2 cellular contexts compared by ENCODE assay signal in genomic region chr18:51007787-51008134, GRCh38.
TF ChIP-seq lines count a peak whose summit lies in the region.

No MANE protein-coding gene starts in this region.

TF ChIP-seq in HEK293, 187 proteins besides CTCF, POLR2A, EP300 and RAD21 (continued from another document):
- peak; percentile 85 for TF ChIP-seq PRDM10 (tag by site-specific recombination; IDR thresholded peaks at IDR 0.05)
- TF ChIP-seq ZFP37 (tag by site-specific recombination; IDR thresholded peaks at IDR 0.05): no peak
- TF ChIP-seq YY2 (tag by site-specific recombination; IDR thresholded peaks at IDR 0.05): no peak
- TF ChIP-seq ZNF311 (tag by site-specific recombination; IDR thresholded peaks at IDR 0.05; ENCODE audit: borderline replicate concordance): no peak
- no peak for TF ChIP-seq ZNF776 (tag by site-specific recombination; IDR thresholded peaks at IDR 0.05; ENCODE audit: borderline replicate concordance)
- TF ChIP-seq ZBTB49 (tag by site-specific recombination; IDR thresholded peaks at IDR 0.05; ENCODE audit: low read depth): no peak

TF ChIP-seq in WTC11, 78 proteins besides CTCF, POLR2A, EP300 and RAD21 (continued from another document):
- TF ChIP-seq PRDM15 (CRISPR knock-in tag; IDR thresholded peaks at IDR 0.05) (no peak), CDX4 (CRISPR knock-in tag; IDR thresholded peaks at IDR 0.05; ENCODE audit: borderline replicate concordance) (no peak), ZBTB21 (CRISPR knock-in tag; IDR thresholded peaks at IDR 0.05; ENCODE audit: borderline replicate concordance) (no peak)
TF ChIP-seq in WTC11: peak in this region for 0.
